In the genomic region with DNA sequence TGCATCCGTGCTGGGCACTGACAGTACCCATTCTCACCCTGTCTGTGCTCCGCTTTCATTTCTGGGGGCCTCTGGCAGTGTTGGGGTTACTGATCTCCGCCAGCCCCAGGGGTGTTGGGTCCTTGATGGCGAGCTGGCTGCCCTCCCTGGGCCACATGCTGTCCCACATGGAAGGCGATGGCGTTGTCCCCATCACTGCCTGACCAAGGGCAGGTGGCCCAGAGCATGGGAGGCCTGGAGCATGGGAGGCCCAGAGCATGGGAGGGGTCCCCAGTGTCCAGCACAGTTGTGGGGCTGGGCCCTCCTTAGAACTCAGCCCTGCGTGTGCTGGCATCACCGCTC, we compare ENCODE assay signal across 21 cellular contexts. TPM values are rescaled to one million over a fixed set of nuclear protein-coding genes. Genes with fewer than 3 reads are reported as not detected.
DNase-seq lines count a peak whose midpoint lies in the region; ATAC-seq and TF ChIP-seq lines count a peak whose summit lies in the region.
"Had no signal": no experiment of that assay in that cellular context is flagged by ENCODE, and none has a peak within 500 bp of the region (broad histone marks: within the 10 kb centered on the region; RNA-seq: fewer than 3 reads in every experiment).

No MANE protein-coding gene starts in this region.

- H3K9me2 ChIP-seq in HCT116 (ENCODE audit: insufficient read depth): no peaks in the 10 kb centered on the region

- DNase-seq in HCT116 (ENCODE audit: low read depth, low spot score) (no peak), pons (ENCODE audit: low spot score) (no peak), GDM1 (lab: John Stamatoyannopoulos, UW) (no peak), ACHN (no peak)
- DNase-seq: activated CD8-positive, alpha-beta memory T cell treated with anti-CD3 and anti-CD28 coated beads for 24 hours; activated T-cell treated with anti-CD3 and anti-CD28 coated beads, Interleukin-2, amount 50 U/mL, for 48 hours; COR-L47; foreskin fibroblast; NCI-H1694 treated with DMSO at 0.1 percent for 48 hours; NCI-H2227 treated with DMSO at 0.1 percent for 48 hours; stimulated activated naive CD8-positive, alpha-beta T cell treated with anti-CD3 and anti-CD28 coated beads, Interleukin-15, amount 100 ng/mL, for 72 hours; T-helper 9 cell had no signal

- TF ChIP-seq POLR2A in HCT116 (IDR thresholded peaks at IDR 0.05; ENCODE audit: borderline replicate concordance, extremely low read depth, insufficient read depth, insufficient read length): no peak

- H3K9me3 ChIP-seq in HCT116 (ENCODE audit: control insufficient read depth in 1 of 2, insufficient read depth in 1 of 2, low read depth in 1 of 2, low read length in 2 of 2): no peaks in the 10 kb centered on the region
- H3K9me3 ChIP-seq in neutrophil: no peaks in the 10 kb centered on the region

- peaks cover 6% of the 10 kb centered on the region; the same call in 1 of the 2 replicates for H4K20me1 ChIP-seq in HCT116 (ENCODE audit: insufficient read depth)

- H3K4me3 Mint-ChIP-seq in dendritic cell treated with granulocyte-macrophage colony-stimulating factor and Interleukin-4, amounts not matched to agents 40 ng/mL and 50 ng/mL, for 4 days: peak overlapping the region; percentile 77
- H3K4me3 Mint-ChIP-seq: activated naive CD4-positive, alpha-beta T cell treated with anti-CD3 and anti-CD28 coated beads, Interleukin-2, amount 50 U/mL, for 24 hours; neural progenitor cell; stimulated activated naive CD8-positive, alpha-beta T cell treated with anti-CD3 and anti-CD28 coated beads, Interleukin-15, amount 100 ng/mL, for 72 hours had no signal

- H3K27ac ChIP-seq in HCT116 (ENCODE audit: low read depth, low read length) (peak overlapping the region; percentile 96; the same call in 1 of the 2 replicates), neutrophil (peak overlapping the region; percentile 73), temporal lobe (ENCODE audit: low read depth, low read length) (peak overlapping the region; percentile 74)
- H3K27ac ChIP-seq: neural progenitor cell had no signal

- in situ Hi-C loops in ACHN (cut with HindIII; ENCODE audit: low pct_ligation_motif_present, low pct_unique_long_range_greater_than_20kb, low sequenced_read_pairs): no loop called here

- no TSS peak for BruUV-seq in HCT116 (replicated peaks; lab: Mats Ljungman, UMichigan)

- H3K9me3 Mint-ChIP-seq in dendritic cell treated with granulocyte-macrophage colony-stimulating factor and Interleukin-4, amounts not matched to agents 40 ng/mL and 50 ng/mL, for 4 days: no peaks in the 10 kb centered on the region
- H3K9me3 Mint-ChIP-seq: activated naive CD4-positive, alpha-beta T cell treated with anti-CD3 and anti-CD28 coated beads, Interleukin-2, amount 50 U/mL, for 24 hours; neural progenitor cell; stimulated activated naive CD8-positive, alpha-beta T cell treated with anti-CD3 and anti-CD28 coated beads, Interleukin-15, amount 100 ng/mL, for 72 hours had no signal

- peak overlapping the region; percentile 70 for H3K9ac ChIP-seq in HCT116 (ENCODE audit: low read length)
- H3K9ac ChIP-seq: neural progenitor cell had no signal

- POLR2A ChIA-PET in HCT116 (lab: Charles Lee): interaction anchor here (1.3 to 1.4 kb wide), 2 partner anchors 13 to 53 kb away, joined by 3 read pairs; no protein-coding TSS in a partner anchor

- CTCF ChIA-PET in HCT116 (lab: Charles Lee): interaction anchor here (0.9 to 1.6 kb wide), 2 partner anchors 11 to 206 kb away, joined by 3 to 6 read pairs; no protein-coding TSS in a partner anchor

- H3K36me3 ChIP-seq in HCT116 (ENCODE audit: control insufficient read depth in 1 of 2, insufficient read depth in 2 of 2, low read length in 2 of 2): no peaks in the 10 kb centered on the region
- H3K36me3 ChIP-seq in neutrophil: no peaks in the 10 kb centered on the region
- H3K36me3 ChIP-seq: neural progenitor cell had no signal

- TF ChIP-seq RAD21 in HCT116 (IDR thresholded peaks at IDR 0.05; ENCODE audit: low read depth): no peak

- no peak for ATAC-seq in HCT116
- no peak for ATAC-seq in GM18511 (IDR thresholded peaks at IDR 0.05; ENCODE audit: unreplicated experiment)
- ATAC-seq: activated CD4-positive, CD25-positive, alpha-beta regulatory T cell treated with anti-CD3 and anti-CD28 coated beads, Interleukin-2, amount 50 U/mL, for 24 hours; K562; right cardiac atrium; stimulated activated naive CD8-positive, alpha-beta T cell treated with anti-CD3 and anti-CD28 coated beads, Interleukin-15, amount 100 ng/mL, for 72 hours had no signal

- H3K79me2 ChIP-seq in HCT116 (ENCODE audit: insufficient read depth, low read length): peaks cover 80% of the 10 kb centered on the region

- H3K4me2 ChIP-seq in HCT116 (ENCODE audit: low read length): peak overlapping the region; percentile 96
- H3K4me2 ChIP-seq: neural progenitor cell had no signal

- H3K4me3 ChIP-seq in HCT116 (replicated peaks in 1 of 2; ENCODE audit: low read depth in 1 of 2, low read length in 2 of 2) (no peak overlapping the region), neutrophil (ENCODE audit: low read depth in 1 of 2, low read length in 1 of 2) (peak overlapping the region in 1 of 2 experiments; percentile 48)
- H3K4me3 ChIP-seq: K562, neural progenitor cell had no signal

- H3K4me1 Mint-ChIP-seq in dendritic cell treated with granulocyte-macrophage colony-stimulating factor and Interleukin-4, amounts not matched to agents 40 ng/mL and 50 ng/mL, for 4 days (ENCODE audit: low read depth): peaks cover 97% of the 10 kb centered on the region

- peaks cover 86% of the 10 kb centered on the region for H3K36me3 Mint-ChIP-seq in dendritic cell treated with granulocyte-macrophage colony-stimulating factor and Interleukin-4, amounts not matched to agents 40 ng/mL and 50 ng/mL, for 4 days (ENCODE audit: low read depth)
- H3K36me3 Mint-ChIP-seq: activated naive CD4-positive, alpha-beta T cell treated with anti-CD3 and anti-CD28 coated beads, Interleukin-2, amount 50 U/mL, for 24 hours; neural progenitor cell had no signal

- H3K27ac Mint-ChIP-seq in dendritic cell treated with granulocyte-macrophage colony-stimulating factor and Interleukin-4, amounts not matched to agents 40 ng/mL and 50 ng/mL, for 4 days: peak overlapping the region; percentile 96
- H3K27ac Mint-ChIP-seq: activated naive CD4-positive, alpha-beta T cell treated with anti-CD3 and anti-CD28 coated beads, Interleukin-2, amount 50 U/mL, for 24 hours; stimulated activated naive CD8-positive, alpha-beta T cell treated with anti-CD3 and anti-CD28 coated beads, Interleukin-15, amount 100 ng/mL, for 72 hours had no signal

- no peak overlapping the region for H2AFZ ChIP-seq in HCT116 (ENCODE audit: low read depth, low read length, poor library complexity, severe bottlenecking)
- H2AFZ ChIP-seq: neural progenitor cell had no signal

- TF ChIP-seq CTCF in HCT116 (IDR thresholded peaks at IDR 0.05 in 2 of 3, conservative IDR thresholded peaks at IDR 0.05 in 1 of 3; ENCODE audit: borderline replicate concordance in 1 of 3, insufficient read depth in 1 of 3, low read depth in 2 of 3, low read length in 2 of 3) (no peak), neutrophil (IDR thresholded peaks at IDR 0.05) (no peak)

- no peaks in the 10 kb centered on the region for H3K27me3 Mint-ChIP-seq in dendritic cell treated with granulocyte-macrophage colony-stimulating factor and Interleukin-4, amounts not matched to agents 40 ng/mL and 50 ng/mL, for 4 days
- H3K27me3 Mint-ChIP-seq: activated naive CD4-positive, alpha-beta T cell treated with anti-CD3 and anti-CD28 coated beads, Interleukin-2, amount 50 U/mL, for 24 hours had no signal

- RAD21 ChIA-PET in HCT116 (lab: Charles Lee; ENCODE audit: low non-redundant PET in 1 of 2, low total read pairs in 2 of 2, uncharacterized antibody in 2 of 2, unreplicated experiment in 2 of 2): interaction anchor here in 1 of 2 experiments (0.7 kb wide), 1 partner anchor 11 kb away, joined by 4 read pairs; no protein-coding TSS in a partner anchor

- H3K27me3 ChIP-seq in HCT116 (ENCODE audit: insufficient read depth, low read length) (no peaks in the 10 kb centered on the region), neutrophil (no peaks in the 10 kb centered on the region)
- H3K27me3 ChIP-seq: neural progenitor cell had no signal

- intact Hi-C loops in HCT116 (cut with micrococcal nuclease): no loop called here
- intact Hi-C loops in dendritic cell treated with granulocyte-macrophage colony-stimulating factor and Interleukin-4, amounts not matched to agents 40 ng/mL and 50 ng/mL, for 4 days (cut with micrococcal nuclease): no loop called here

- H3K4me1 ChIP-seq in HCT116 (ENCODE audit: control insufficient read depth in 1 of 2, insufficient read depth in 2 of 2, low read length in 2 of 2): peaks cover 61 to 91% of the 10 kb centered on the region in 2 experiments
- H3K4me1 ChIP-seq in neutrophil (ENCODE audit: control insufficient read depth in 1 of 2, insufficient read depth in 1 of 2, low read depth in 1 of 2, low read length in 1 of 2): peaks cover 97 to 100% of the 10 kb centered on the region in 2 experiments

TF ChIP-seq in HCT116, 20 proteins besides CTCF, POLR2A, EP300 and RAD21:
- TF ChIP-seq JUND (IDR thresholded peaks at IDR 0.05) (no peak), ZFX (IDR thresholded peaks at IDR 0.05) (no peak)
TF ChIP-seq in HCT116: peak in this region for 0.

RNA-seq across cellular contexts. Expression of a gene that starts 50.9 kb away (rescaled TPM):
- total RNA-seq in HCT116 (2021; ENCODE audit: unreplicated experiment) (43.9 TPM), temporal lobe (5.4 TPM)
- polyA plus RNA-seq in HCT116 (2012): 39.0 and 47.7 TPM in 2 replicates
